Comparison of ENCODE assay signal across 8 cellular contexts in genomic region chr3:119700269-119700919, GRCh38. TPM values are rescaled to one million over a fixed set of nuclear protein-coding genes. Genes with fewer than 3 reads are reported as not detected.
DNase-seq lines count a peak whose midpoint lies in the region; ATAC-seq and TF ChIP-seq lines count a peak whose summit lies in the region.

No MANE protein-coding gene starts in this region.

- ATAC-seq in GM18907 (IDR thresholded peaks at IDR 0.05; ENCODE audit: unreplicated experiment) (peak; percentile 46), body of pancreas (no peak), GM21390 (IDR thresholded peaks at IDR 0.05; ENCODE audit: unreplicated experiment) (no peak)
- peak; percentile 25 for ATAC-seq in stimulated activated memory B cell treated with anti-CD40 and anti-IgM and Interleukin-4, amounts not matched to agents 10 μg/mL and 1 μg/mL and 100 μg/mL, for 72 hours

- peaks cover 56% of the 10 kb centered on the region for H3K4me1 Mint-ChIP-seq in stimulated activated memory B cell treated with anti-CD40 and anti-IgM and Interleukin-4, amounts not matched to agents 10 μg/mL and 1 μg/mL and 100 μg/mL, for 72 hours

- no peak for TF ChIP-seq CTCF in body of pancreas (IDR thresholded peaks at IDR 0.05)

- H3K27me3 ChIP-seq in body of pancreas = no peaks in the 10 kb centered on the region

- DNase-seq in ACHN (peak; percentile 44), HT1080 (ENCODE audit: low read depth) (peak; percentile 73), body of pancreas (peak in 3 of 4 donors; percentile 6 to 73 (median 17)), cerebellum (ENCODE audit: low spot score) (no peak), mesenteric fat pad (ENCODE audit: low spot score) (no peak)

- H3K4me3 Mint-ChIP-seq in stimulated activated memory B cell treated with anti-CD40 and anti-IgM and Interleukin-4, amounts not matched to agents 10 μg/mL and 1 μg/mL and 100 μg/mL, for 72 hours = peak overlapping the region; percentile 9

- 82 to 83% methylated on average over 4 of the region's 4 CpGs for WGBS in body of pancreas, 2 donors

- H3K27ac ChIP-seq in body of pancreas = peak overlapping the region in 1 of 4 donors; percentile 66

- no peaks in the 10 kb centered on the region for H3K9me3 ChIP-seq in body of pancreas

- intact Hi-C loops in body of pancreas (cut with DNase I) = no loop called here

- peaks cover 9% of the 10 kb centered on the region for H3K9me3 Mint-ChIP-seq in stimulated activated memory B cell treated with anti-CD40 and anti-IgM and Interleukin-4, amounts not matched to agents 10 μg/mL and 1 μg/mL and 100 μg/mL, for 72 hours

- peak overlapping the region; percentile 94 for H3K27ac Mint-ChIP-seq in stimulated activated memory B cell treated with anti-CD40 and anti-IgM and Interleukin-4, amounts not matched to agents 10 μg/mL and 1 μg/mL and 100 μg/mL, for 72 hours

- peaks cover 6% of the 10 kb centered on the region for H3K36me3 Mint-ChIP-seq in stimulated activated memory B cell treated with anti-CD40 and anti-IgM and Interleukin-4, amounts not matched to agents 10 μg/mL and 1 μg/mL and 100 μg/mL, for 72 hours

- H3K36me3 ChIP-seq in body of pancreas (replicated peaks in 1 of 2; ENCODE audit: insufficient read depth in 1 of 2, low read depth in 2 of 2) = no peaks in the 10 kb centered on the region

- no peak overlapping the region for H3K4me3 ChIP-seq in body of pancreas

- peak in 1 of 3 donors; percentile 21 for TF ChIP-seq POLR2A in body of pancreas (IDR thresholded peaks at IDR 0.05)

- peaks cover 24% of the 10 kb centered on the region for H3K4me1 ChIP-seq in body of pancreas

- no peaks in the 10 kb centered on the region for H3K27me3 Mint-ChIP-seq in stimulated activated memory B cell treated with anti-CD40 and anti-IgM and Interleukin-4, amounts not matched to agents 10 μg/mL and 1 μg/mL and 100 μg/mL, for 72 hours

- in situ Hi-C loops in ACHN (cut with HindIII; ENCODE audit: low pct_ligation_motif_present, low pct_unique_long_range_greater_than_20kb, low sequenced_read_pairs) = no loop called here

RNA-seq across cellular contexts. Expression of gene CFAP91, which starts 2.4 kb away (rescaled TPM):
- 0.13 TPM in 1 of 2 replicates, not detected in the other for total RNA-seq in HT1080 (2014; rRNA removed; shearing (Covaris generic))
- 0.02 and 0.95 TPM in 2 replicates for polyA plus RNA-seq in HT1080 (2015; cell fraction: cytosol; rRNA removed)
- polyA plus RNA-seq in HT1080 (2015; cell fraction: nucleus; rRNA removed) = 0.41 TPM in 1 of 2 replicates, not detected in the other
- total RNA-seq in body of pancreas (10 to 100 TPM; 21.5 to 47.8 TPM), cerebellum (13.3 TPM), mesenteric fat pad (0.39 TPM)

RNA-seq across cellular contexts. Expression of gene COX17, which starts 23.2 kb away (rescaled TPM):
- 109 and 121 TPM in 2 replicates for total RNA-seq in HT1080 (2014; rRNA removed; shearing (Covaris generic))
- 78.8 and 87.1 TPM in 2 replicates for polyA plus RNA-seq in HT1080 (2015; cell fraction: cytosol; rRNA removed)
- polyA plus RNA-seq in HT1080 (2015; cell fraction: nucleus; rRNA removed) = 26.5 and 27.4 TPM in 2 replicates
- total RNA-seq in body of pancreas (10 to 100 TPM; 13.8 to 29.6 TPM), cerebellum (18.9 TPM), mesenteric fat pad (48.4 TPM)

RNA-seq across cellular contexts. Expression of gene POPDC2, which starts 40.0 kb away (rescaled TPM):
- 0.37 and 0.39 TPM in 2 replicates for total RNA-seq in HT1080 (2014; rRNA removed; shearing (Covaris generic))
- 0.07 and 0.25 TPM in 2 replicates for polyA plus RNA-seq in HT1080 (2015; cell fraction: cytosol; rRNA removed)
- polyA plus RNA-seq in HT1080 (2015; cell fraction: nucleus; rRNA removed) = 0.26 and 0.90 TPM in 2 replicates
- under 1 TPM; 0.78 to 0.99 TPM for total RNA-seq in body of pancreas
- total RNA-seq in cerebellum = 1.7 TPM
- 1.5 TPM for total RNA-seq in mesenteric fat pad

Comparison
In these comparisons a context has a peak if more than half of its experiments do, and no peak if none do; other contexts are left out.
1. DNase-seq: peak in ACHN (single experiment), HT1080 (single experiment) and body of pancreas (3 of 4); none in cerebellum (single experiment) and mesenteric fat pad (single experiment).
2. ATAC-seq: peak in GM18907 (single experiment) and stimulated activated memory B cell treated with anti-CD40 and anti-IgM and Interleukin-4, amounts not matched to agents 10 μg/mL and 1 μg/mL and 100 μg/mL, for 72 hours (single experiment); none in body of pancreas (single experiment) and GM21390 (single experiment).
3. RNA of gene CFAP91, which starts 2.4 kb away (total RNA-seq): 21.5 to 47.8 TPM in body of pancreas and 13.3 TPM in cerebellum (single experiment); 0.39 TPM in mesenteric fat pad (single experiment) and 0.13 TPM in HT1080; every median in the first group is over 10 times any median in the second.